ENCODE assay signal across 14 cellular contexts in genomic region chr6:141956046-141956761, GRCh38.
DNase-seq lines count a peak whose midpoint lies in the region; ATAC-seq and TF ChIP-seq lines count a peak whose summit lies in the region.
"Had no signal": no experiment of that assay in that cellular context is flagged by ENCODE, and none has a peak within 500 bp of the region (broad histone marks: within the 10 kb centered on the region; RNA-seq: fewer than 3 reads in every experiment).

No MANE protein-coding gene starts in this region.

- TF ChIP-seq RAD21 in Ishikawa (IDR thresholded peaks at IDR 0.05; ENCODE audit: low read depth): no peak

- TF ChIP-seq EP300 in Ishikawa (IDR thresholded peaks at IDR 0.05; ENCODE audit: borderline replicate concordance): no peak

- no peak for TF ChIP-seq CTCF in AG09309 (IDR thresholded peaks at IDR 0.05; ENCODE audit: control insufficient read depth, insufficient read depth, low read depth, low read length, missing control alignments)

- no peak overlapping the region for H3K4me3 ChIP-seq in AG09309 (ENCODE audit: control insufficient read depth, low read depth, low read length)

- peak; percentile 10 for DNase-seq in AG09309 (ENCODE audit: low read depth)
- peak; percentile 14 for DNase-seq in dedifferentiated amniotic fluid mesenchymal stem cell (ENCODE audit: extremely low spot score)
- peak; percentile 2 to 47 for DNase-seq in lung microvascular endothelial cell (ENCODE audit: low read depth in 2 of 2)
- DNase-seq in NCI-H2227 treated with DMSO at 0.1 percent for 48 hours (lab: John Stamatoyannopoulos, UW): no peak
- DNase-seq: activated CD8-positive, alpha-beta memory T cell treated with anti-CD3 and anti-CD28 coated beads for 24 hours; activated naive CD4-positive, alpha-beta T cell treated with anti-CD3 and anti-CD28 coated beads, Interleukin-2, amount 10 ng/mL, durations not matched to agents 7 days and 5 days; left colon; NCI-H2029 treated with DMSO at 0.1 percent for 48 hours; nucleus accumbens; T-helper 9 cell had no signal

- no peak for ATAC-seq in HG03457 (IDR thresholded peaks at IDR 0.05; ENCODE audit: unreplicated experiment)
- ATAC-seq in GM21825 (IDR thresholded peaks at IDR 0.05; ENCODE audit: unreplicated experiment): no peak
- no peak for ATAC-seq in HG02970 (IDR thresholded peaks at IDR 0.05; ENCODE audit: low FRiP score, unreplicated experiment)
- ATAC-seq: left colon had no signal

TF ChIP-seq in Ishikawa, 13 proteins besides CTCF, POLR2A, EP300 and RAD21:
- TF ChIP-seq FOXM1 (IDR thresholded peaks at IDR 0.05; ENCODE audit: borderline replicate concordance, low read depth): no peak
- no peak for TF ChIP-seq USF1 (IDR thresholded peaks at IDR 0.05)
- peak; percentile 77 for TF ChIP-seq NFIC (IDR thresholded peaks at IDR 0.05)
- peak; percentile 27; the same call in 1 of the 2 replicates for TF ChIP-seq TEAD4 (IDR thresholded peaks at IDR 0.05)
- 0 out of 2 replicates have a peak, but pooled peaks have one; percentile 21 for TF ChIP-seq CEBPB (IDR thresholded peaks at IDR 0.05)
- TF ChIP-seq EGR1 (IDR thresholded peaks at IDR 0.05): no peak
- TF ChIP-seq TCF12 (IDR thresholded peaks at IDR 0.05; ENCODE audit: low read depth): no peak
- TF ChIP-seq TAF1 (IDR thresholded peaks at IDR 0.05; ENCODE audit: low read depth): no peak
- TF ChIP-seq ZBTB7A (IDR thresholded peaks at IDR 0.05; ENCODE audit: low read depth): no peak
